Comparison of ENCODE assay signal across 7 cellular contexts in genomic region chr10:86363184-86363832, GRCh38. TPM values are rescaled to one million over a fixed set of nuclear protein-coding genes. Genes with fewer than 3 reads are reported as not detected.
DNase-seq lines count a peak whose midpoint lies in the region; ATAC-seq and TF ChIP-seq lines count a peak whose summit lies in the region.

No MANE protein-coding gene starts in this region.

- intact Hi-C loops in cardiac septum (cut with DNase I): loop anchor here (5.0 to 10.0 kb wide), 4 partner anchors 111 to 439 kb away; no protein-coding TSS in a partner anchor
- intact Hi-C loops in psoas muscle (cut with DNase I): loop anchor here in 1 of 2 donors (10.0 kb wide), 1 partner anchor 369 kb away; no protein-coding TSS in a partner anchor

- ATAC-seq in psoas muscle: peak; percentile 36 to 55 (median 55)

- peak; percentile 52 for TF ChIP-seq CTCF in GM20000 (IDR thresholded peaks at IDR 0.05; ENCODE audit: extremely low read depth, missing control alignments)
- TF ChIP-seq CTCF in psoas muscle (IDR thresholded peaks at IDR 0.05): peak; percentile 13

- no peak overlapping the region for H3K27ac ChIP-seq in psoas muscle

- no peaks in the 10 kb centered on the region for H3K9me3 ChIP-seq in psoas muscle

- peak overlapping the region; percentile 43 for H3K4me3 ChIP-seq in psoas muscle

- DNase-seq in GM20000 (ENCODE audit: low spot score): peak; percentile 82
- peak; percentile 23 for DNase-seq in NCI-H748 treated with DMSO at 0.1 percent for 48 hours (lab: John Stamatoyannopoulos, UW)
- peak; percentile 75 for DNase-seq in cardiac septum (ENCODE audit: low spot score)
- DNase-seq in psoas muscle: peak in 1 of 2 donors; percentile 51
- DNase-seq in GM03348 (ENCODE audit: low spot score): no peak
- no peak for DNase-seq in NCI-H2081 treated with DMSO at 0.1 percent for 48 hours (lab: John Stamatoyannopoulos, UW)
- DNase-seq in NCI-H82 treated with DMSO at 0.1 percent for 48 hours (lab: John Stamatoyannopoulos, UW; ENCODE audit: unreplicated experiment): no peak

- WGBS in psoas muscle, 3 donors: 8 to 20% (median 13%) methylated on average over 51 to 80 of the region's 80 CpGs

- H3K4me1 ChIP-seq in psoas muscle: peaks cover 16% of the 10 kb centered on the region

- H3K27me3 ChIP-seq in psoas muscle (ENCODE audit: insufficient read depth in 3 of 3, low read length in 2 of 3): peaks cover 0 to 70% (median 24%) of the 10 kb centered on the region in 3 donors

- no peaks in the 10 kb centered on the region for H3K36me3 ChIP-seq in psoas muscle (ENCODE audit: insufficient read depth in 1 of 2, low read depth in 1 of 2)

RNA-seq across cellular contexts. Expression of gene GRID1, which starts 3.3 kb away (rescaled TPM):
- total RNA-seq in cardiac septum (3.0 TPM), psoas muscle (under 1 TPM; 0.20 to 0.56 (median 0.31) TPM)
- polyA plus RNA-seq in psoas muscle: under 1 TPM; 0.17 to 0.25 (median 0.22) TPM

Comparison
In these comparisons a context has a peak if more than half of its experiments do, and no peak if none do; other contexts are left out.
1. DNase-seq: peak in GM20000 (single experiment), NCI-H748 treated with DMSO at 0.1 percent for 48 hours (single experiment) and cardiac septum (single experiment); none in GM03348 (single experiment), NCI-H2081 treated with DMSO at 0.1 percent for 48 hours (single experiment) and NCI-H82 treated with DMSO at 0.1 percent for 48 hours (single experiment).